In genomic region chr2:40534528-40534927, GRCh38 we compare ENCODE assay signal across 22 cellular contexts.
"Had no signal": no experiment of that assay in that cellular context is flagged by ENCODE, and none has a peak within 500 bp of the region (broad histone marks: within the 10 kb centered on the region; RNA-seq: fewer than 3 reads in every experiment).

No MANE protein-coding gene starts in this region.

- H3K27ac Mint-ChIP-seq: activated B cell treated with CpG ODN at 0.5 μM for 24 hours; activated T-helper 17 cell treated with anti-CD3 and anti-CD28 coated beads, Interleukin-2, amount 50 U/mL, for 72 hours; effector memory CD8-positive, alpha-beta T cell; naive thymus-derived CD8-positive, alpha-beta T cell had no signal

- H3K4me1 Mint-ChIP-seq: activated B cell treated with CpG ODN at 0.5 μM for 24 hours; activated T-helper 17 cell treated with anti-CD3 and anti-CD28 coated beads, Interleukin-2, amount 50 U/mL, for 72 hours had no signal

- H3K36me3 ChIP-seq: gastrocnemius medialis, transverse colon, vagina had no signal

- H3K4me3 ChIP-seq: gastrocnemius medialis, heart right ventricle, lung, mucosa of descending colon, skin epidermis, transverse colon, vagina had no signal

- ATAC-seq: activated T-helper 17 cell treated with anti-CD3 and anti-CD28 coated beads, Interleukin-2, amount 50 U/mL, for 72 hours; effector memory CD8-positive, alpha-beta T cell; gastrocnemius medialis; mucosa of descending colon; naive thymus-derived CD8-positive, alpha-beta T cell had no signal

- H3K27me3 Mint-ChIP-seq: activated B cell treated with CpG ODN at 0.5 μM for 24 hours; activated T-helper 17 cell treated with anti-CD3 and anti-CD28 coated beads, Interleukin-2, amount 50 U/mL, for 72 hours; effector memory CD8-positive, alpha-beta T cell; naive thymus-derived CD8-positive, alpha-beta T cell had no signal

- H3K4me1 ChIP-seq: gastrocnemius medialis, transverse colon, vagina had no signal

- H3K9me3 ChIP-seq: gastrocnemius medialis, mucosa of descending colon, transverse colon, vagina had no signal

- H3K27ac ChIP-seq: epithelial cell of prostate, gastrocnemius medialis, heart right ventricle, skin epidermis, transverse colon, vagina had no signal

- DNase-seq: activated B cell treated with CpG ODN at 0.5 μM for 24 hours; activated CD4-positive, alpha-beta T cell treated with anti-CD3 and anti-CD28 coated beads, Interleukin-2, amount 50 U/mL, for 1 hour; activated CD8-positive, alpha-beta memory T cell treated with anti-CD3 and anti-CD28 coated beads for 24 hours; activated naive CD4-positive, alpha-beta T cell treated with Interleukin-2 at 50 U/mL for 16 hours; aorta; dermis blood vessel endothelial cell; effector memory CD8-positive, alpha-beta T cell; gastrocnemius medialis; heart right ventricle; mucosa of descending colon; naive thymus-derived CD8-positive, alpha-beta T cell; stimulated activated CD4-positive, alpha-beta T cell treated with anti-CD3 and anti-CD28 coated beads, Interleukin-4, amount 100 ng/mL, for 4 hours; stimulated activated CD8-positive, alpha-beta memory T cell treated with anti-CD3 and anti-CD28 coated beads, Interleukin-4, amount 100 ng/mL, for 48 hours; stimulated activated naive CD4-positive, alpha-beta T cell treated with Interleukin-2 at 50 U/mL for 16 hours; substantia nigra; T-helper 2 cell; transverse colon had no signal

- H3K27me3 ChIP-seq: gastrocnemius medialis, heart right ventricle, transverse colon, vagina had no signal

- H3K4me3 Mint-ChIP-seq: activated B cell treated with CpG ODN at 0.5 μM for 24 hours; activated T-helper 17 cell treated with anti-CD3 and anti-CD28 coated beads, Interleukin-2, amount 50 U/mL, for 72 hours; effector memory CD8-positive, alpha-beta T cell; naive thymus-derived CD8-positive, alpha-beta T cell had no signal
